20 cellular contexts compared by ENCODE assay signal in genomic region chr12:22172501-22172900, GRCh38.
"Had no signal": no experiment of that assay in that cellular context is flagged by ENCODE, and none has a peak within 500 bp of the region (broad histone marks: within the 10 kb centered on the region; RNA-seq: fewer than 3 reads in every experiment).

No MANE protein-coding gene starts in this region.

- ATAC-seq: esophagus mucosa; heart left ventricle; left colon; left ventricle myocardium superior; mucosa of descending colon; natural killer cell treated with Interleukin-12 subunit alpha and Interleukin-12 subunit beta and Interleukin-15 and Interleukin-18, amount 100 ng/mL, for 72 hours; pancreas; right cardiac atrium; stimulated activated memory B cell treated with anti-CD40 and anti-IgM and Interleukin-4, amounts not matched to agents 10 μg/mL and 1 μg/mL and 100 μg/mL, for 72 hours had no signal

- FAIRE-seq: frontal cortex, pancreas had no signal

- DNase-seq: cortex of kidney; effector memory CD4-positive, alpha-beta T cell; heart left ventricle; hippocampal formation; left colon; left ventricle myocardium superior; mucosa of descending colon; occipital lobe; pancreas; right cardiac atrium; stimulated activated CD4-positive, alpha-beta T cell treated with anti-CD3 and anti-CD28 coated beads, Interleukin-15, amount 100 ng/mL, for 24 hours; stimulated activated CD4-positive, alpha-beta T cell treated with anti-CD3 and anti-CD28 coated beads, Interleukin-1b, Interleukin-23, amount 100 ng/mL, for 48 hours; stimulated activated CD4-positive, alpha-beta T cell treated with anti-CD3 and anti-CD28 coated beads, Interleukin-4, amount 100 ng/mL, for 24 hours; tibial artery; upper lobe of left lung; uterus had no signal

- H3K27me3 ChIP-seq: heart left ventricle, pancreas, tibial artery, upper lobe of left lung, uterus had no signal

- H3K36me3 ChIP-seq: heart left ventricle, pancreas, tibial artery, upper lobe of left lung, uterus had no signal

- H3K4me3 ChIP-seq: heart left ventricle, mucosa of descending colon, pancreas, tibial artery, upper lobe of left lung, uterus had no signal
